Comparison of ENCODE assay signal across 1 cellular context in genomic region chr17:75571197-75571884, GRCh38.
TF ChIP-seq lines count a peak whose summit lies in the region.

No MANE protein-coding gene starts in this region.

TF ChIP-seq in IMR-90, 13 proteins besides CTCF, POLR2A, EP300 and RAD21:
- TF ChIP-seq BHLHE40 (IDR thresholded peaks at IDR 0.05; ENCODE audit: low read depth, low read length) (no peak), RFX5 (IDR thresholded peaks at IDR 0.05; ENCODE audit: low read depth, low read length) (no peak), RCOR1 (IDR thresholded peaks at IDR 0.05; ENCODE audit: insufficient replicate concordance, low read length) (no peak), CEBPB (IDR thresholded peaks at IDR 0.05; ENCODE audit: low read depth, low read length) (no peak), NFE2L2 (IDR thresholded peaks at IDR 0.05; ENCODE audit: low read depth, low read length) (no peak), MAFK (IDR thresholded peaks at IDR 0.05; ENCODE audit: low read depth, low read length) (no peak), ELK1 (IDR thresholded peaks at IDR 0.05; ENCODE audit: borderline replicate concordance, low read depth, low read length) (no peak), MAZ (IDR thresholded peaks at IDR 0.05; ENCODE audit: borderline replicate concordance, low read depth, low read length) (no peak), FOS (IDR thresholded peaks at IDR 0.05; ENCODE audit: low read depth, low read length) (no peak), SMC3 (IDR thresholded peaks at IDR 0.05; ENCODE audit: low read depth, low read length) (no peak), CHD1 (IDR thresholded peaks at IDR 0.05; ENCODE audit: low read depth, low read length) (no peak), USF2 (IDR thresholded peaks at IDR 0.05; ENCODE audit: low read depth, low read length) (no peak), MXI1 (IDR thresholded peaks at IDR 0.05; ENCODE audit: borderline replicate concordance, low read depth, low read length) (no peak)
